In genomic region chr7:158710651-158711102, GRCh38 we compare ENCODE assay signal across 11 cellular contexts. TPM values are rescaled to one million over a fixed set of nuclear protein-coding genes. Genes with fewer than 3 reads are reported as not detected.
DNase-seq lines count a peak whose midpoint lies in the region; ATAC-seq and TF ChIP-seq lines count a peak whose summit lies in the region.
"Had no signal": no experiment of that assay in that cellular context is flagged by ENCODE, and none has a peak within 500 bp of the region (broad histone marks: within the 10 kb centered on the region; RNA-seq: fewer than 3 reads in every experiment).

No MANE protein-coding gene starts in this region.

- H3K27ac Mint-ChIP-seq in CD8-positive, alpha-beta T cell, result peak overlapping the region; percentile 27
- peak overlapping the region; percentile 12 for H3K27ac Mint-ChIP-seq in T-helper 17 cell
- H3K27ac Mint-ChIP-seq: progenitor cell of endocrine pancreas had no signal

- H3K27ac ChIP-seq in CD8-positive, alpha-beta T cell (ENCODE audit: low read depth, low read length), result no peak overlapping the region

- H3K4me1 Mint-ChIP-seq in CD8-positive, alpha-beta T cell (ENCODE audit: low read depth), result peaks cover 14% of the 10 kb centered on the region
- H3K4me1 Mint-ChIP-seq in T-helper 17 cell, result peaks cover 16% of the 10 kb centered on the region

- POLR2A ChIA-PET in CD8-positive, alpha-beta T cell (lab: Charles Lee), result no interaction called here
- POLR2A ChIA-PET in HEK293T (lab: Yijun Ruan, JAX), result no interaction called here

- TF ChIP-seq CTCF in CD8-positive, alpha-beta T cell (IDR thresholded peaks at IDR 0.05), result no peak

- H3K36me3 Mint-ChIP-seq in CD8-positive, alpha-beta T cell, result no peaks in the 10 kb centered on the region
- H3K36me3 Mint-ChIP-seq in T-helper 17 cell (ENCODE audit: low read depth), result no peaks in the 10 kb centered on the region

- H3K9me3 Mint-ChIP-seq in CD8-positive, alpha-beta T cell, result peaks cover 2% of the 10 kb centered on the region
- H3K9me3 Mint-ChIP-seq: activated T-cell treated with anti-CD3 and anti-CD28 coated beads, Interleukin-2, amount 50 U/mL, for 4 hours had no signal

- H3K27me3 ChIP-seq in CD8-positive, alpha-beta T cell (ENCODE audit: insufficient read depth, low read length), result no peaks in the 10 kb centered on the region

- no peaks in the 10 kb centered on the region for H3K36me3 ChIP-seq in CD8-positive, alpha-beta T cell (ENCODE audit: insufficient read depth, low read length)

- no peak overlapping the region for H3K4me3 Mint-ChIP-seq in CD8-positive, alpha-beta T cell
- H3K4me3 Mint-ChIP-seq in T-helper 17 cell, result no peak overlapping the region
- H3K4me3 Mint-ChIP-seq: activated T-cell treated with anti-CD3 and anti-CD28 coated beads, Interleukin-2, amount 50 U/mL, for 4 hours had no signal

- no peaks in the 10 kb centered on the region for H3K9me3 ChIP-seq in CD8-positive, alpha-beta T cell (ENCODE audit: low read length)
- no peaks in the 10 kb centered on the region for H3K9me3 ChIP-seq in T-helper 17 cell (ENCODE audit: control insufficient read depth, low read length, poor library complexity, severe bottlenecking)

- H3K4me1 ChIP-seq in CD8-positive, alpha-beta T cell (ENCODE audit: insufficient read depth, low read length), result no peaks in the 10 kb centered on the region

- peak; percentile 52 for ATAC-seq in CD8-positive, alpha-beta T cell
- peak; percentile 52 for ATAC-seq in T-helper 17 cell
- no peak for ATAC-seq in HG03460 (IDR thresholded peaks at IDR 0.05; ENCODE audit: unreplicated experiment)

- H3K27me3 Mint-ChIP-seq in CD8-positive, alpha-beta T cell (ENCODE audit: low read depth), result peaks cover 7% of the 10 kb centered on the region
- H3K27me3 Mint-ChIP-seq in T-helper 17 cell, result peaks cover 5% of the 10 kb centered on the region
- H3K27me3 Mint-ChIP-seq: progenitor cell of endocrine pancreas had no signal

- intact Hi-C loops in CD8-positive, alpha-beta T cell (cut with DNase I, micrococcal nuclease), result no loop called here

- no peak overlapping the region for H3K4me3 ChIP-seq in CD8-positive, alpha-beta T cell (ENCODE audit: low read depth, low read length)

- peak in 1 of 7 experiments; percentile 21 for DNase-seq in CD8-positive, alpha-beta T cell
- DNase-seq in HCEC 1CT (peak; percentile 93), T-helper 17 cell (no peak), iris pigment epithelial cell (ENCODE audit: low read depth) (peak; percentile 75), NCI-H1105 (lab: John Stamatoyannopoulos, UW) (no peak), dedifferentiated amniotic fluid mesenchymal stem cell (ENCODE audit: extremely low spot score) (no peak), HEK293T (ENCODE audit: extremely low spot score) (no peak)
- DNase-seq: activated T-cell treated with anti-CD3 and anti-CD28 coated beads, Interleukin-2, amount 50 U/mL, for 4 hours; NCI-H748 treated with DMSO at 0.1 percent for 48 hours had no signal

- CTCF ChIA-PET in CD8-positive, alpha-beta T cell (lab: Charles Lee), result interaction anchor here (0.6 kb wide), 1 partner anchor 267 kb away, joined by 3 read pairs; no protein-coding TSS in a partner anchor
- CTCF ChIA-PET in HEK293T (lab: Yijun Ruan, JAX), result no interaction called here

TF ChIP-seq in HEK293T, 16 proteins besides CTCF, POLR2A, EP300 and RAD21:
- TF ChIP-seq NFRKB (IDR thresholded peaks at IDR 0.05) (no peak), PKNOX1 (IDR thresholded peaks at IDR 0.05) (no peak), ELF4 (IDR thresholded peaks at IDR 0.05) (no peak), BHLHE40 (IDR thresholded peaks at IDR 0.05; ENCODE audit: borderline replicate concordance) (no peak)

RNA-seq across cellular contexts. Expression of gene NCAPG2, which starts 6.1 kb away (rescaled TPM):
- total RNA-seq in CD8-positive, alpha-beta T cell, result 1 to 10 TPM; 3.2 to 4.5 TPM
- total RNA-seq in T-helper 17 cell, result 10 to 100 TPM in 1 of 2 donors, 1 to 10 TPM in 1; 8.8 to 38.7 TPM

Comparison
In these comparisons a context has a peak if more than half of its experiments do, and no peak if none do; other contexts are left out.
1. DNase-seq: peak in HCEC 1CT (single experiment) and iris pigment epithelial cell (single experiment); none in T-helper 17 cell (0 of 3), NCI-H1105 (single experiment), dedifferentiated amniotic fluid mesenchymal stem cell (single experiment) and HEK293T (single experiment).